8 cellular contexts compared by ENCODE assay signal in the genomic region with DNA sequence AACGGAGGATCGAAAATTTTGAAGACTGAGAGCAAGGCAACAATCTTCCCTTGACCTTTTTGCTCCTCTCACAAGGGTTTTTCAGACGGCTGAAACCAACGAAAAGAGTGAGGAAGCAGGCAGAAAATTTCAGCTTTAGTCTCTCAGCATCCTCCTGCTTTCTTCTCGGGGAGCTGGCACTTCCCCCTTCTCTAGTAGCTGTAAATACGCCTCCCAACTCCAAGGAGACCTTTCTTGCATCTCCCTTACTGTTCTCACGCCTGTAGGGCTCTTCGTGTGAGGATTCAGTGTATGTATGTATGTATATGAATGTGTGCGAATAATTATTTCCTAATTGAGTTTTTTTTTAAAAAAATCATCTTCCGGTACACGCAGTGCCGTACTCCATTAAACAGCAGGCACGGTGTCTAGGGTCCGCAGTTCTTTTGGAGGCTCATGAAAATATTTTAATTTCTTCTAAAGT.
DNase-seq lines count a peak whose midpoint lies in the region; ATAC-seq and TF ChIP-seq lines count a peak whose summit lies in the region.

No MANE protein-coding gene starts in this region.

- H3K4me1 Mint-ChIP-seq in activated T-helper 1 cell treated with anti-CD3 and anti-CD28 coated beads, Interleukin-12 subunit alpha, Interleukin-12 subunit beta, Interleukin-2, Interleukin-4 antibody, amounts not matched to agents 30 ng/mL and 10 ng/mL and 1 ng/mL, durations not matched to agents 14 hours and 24 hours and 36 hours (ENCODE audit: low read depth): peaks cover 58% of the 10 kb centered on the region

- no peak for TF ChIP-seq POLR2A in ovary (IDR thresholded peaks at IDR 0.05)

- 0 to 1% (median 1%) methylated on average over 14 of the region's 14 CpGs for WGBS in ovary, 3 donors

- TF ChIP-seq CTCF in ovary (IDR thresholded peaks at IDR 0.05): peak in 1 of 3 donors; percentile 16

- TF ChIP-seq EP300 in ovary (IDR thresholded peaks at IDR 0.05): no peak

- no peaks in the 10 kb centered on the region for H3K36me3 ChIP-seq in ovary

- H3K27ac ChIP-seq in ovary: peak overlapping the region; percentile 76 to 97

- peaks cover 2% of the 10 kb centered on the region for H3K4me1 ChIP-seq in ovary (ENCODE audit: insufficient read depth)

- intact Hi-C loops in activated T-helper 1 cell treated with anti-CD3 and anti-CD28 coated beads, Interleukin-12 subunit alpha, Interleukin-12 subunit beta, Interleukin-2, Interleukin-4 antibody, amounts not matched to agents 30 ng/mL and 10 ng/mL and 1 ng/mL, durations not matched to agents 14 hours and 24 hours and 36 hours (cut with micrococcal nuclease): loop anchor here (1.0 to 5.0 kb wide), 5 partner anchors 44 to 380 kb away; a partner anchor contains a TSS
- intact Hi-C loops in ovary (cut with DNase I): loop anchor here in 1 of 4 donors (10.0 kb wide), 1 partner anchor 422 kb away; a partner anchor contains a TSS

- peak overlapping the region; percentile 93 for H3K27ac Mint-ChIP-seq in activated T-helper 1 cell treated with anti-CD3 and anti-CD28 coated beads, Interleukin-12 subunit alpha, Interleukin-12 subunit beta, Interleukin-2, Interleukin-4 antibody, amounts not matched to agents 30 ng/mL and 10 ng/mL and 1 ng/mL, durations not matched to agents 14 hours and 24 hours and 36 hours

- H3K9me3 ChIP-seq in ovary: no peaks in the 10 kb centered on the region

- H3K36me3 Mint-ChIP-seq in activated T-helper 1 cell treated with anti-CD3 and anti-CD28 coated beads, Interleukin-12 subunit alpha, Interleukin-12 subunit beta, Interleukin-2, Interleukin-4 antibody, amounts not matched to agents 30 ng/mL and 10 ng/mL and 1 ng/mL, durations not matched to agents 14 hours and 24 hours and 36 hours (ENCODE audit: low read depth): peaks cover 4% of the 10 kb centered on the region

- ATAC-seq in GM21619 (IDR thresholded peaks at IDR 0.05; ENCODE audit: unreplicated experiment): peak; percentile 10

- H3K27me3 Mint-ChIP-seq in activated T-helper 1 cell treated with anti-CD3 and anti-CD28 coated beads, Interleukin-12 subunit alpha, Interleukin-12 subunit beta, Interleukin-2, Interleukin-4 antibody, amounts not matched to agents 30 ng/mL and 10 ng/mL and 1 ng/mL, durations not matched to agents 14 hours and 24 hours and 36 hours (ENCODE audit: insufficient read depth): no peaks in the 10 kb centered on the region

- peak overlapping the region; percentile 72 for H3K4me3 ChIP-seq in ovary

- no peaks in the 10 kb centered on the region for H3K27me3 ChIP-seq in ovary

- DNase-seq in DMS53 (lab: John Stamatoyannopoulos, UW): peak; percentile 74
- peak; percentile 40 for DNase-seq in NCI-H1694 treated with DMSO at 0.1 percent for 48 hours (lab: John Stamatoyannopoulos, UW)
- no peak for DNase-seq in activated T-helper 1 cell treated with anti-CD3 and anti-CD28 coated beads, Interleukin-12 subunit alpha, Interleukin-12 subunit beta, Interleukin-2, Interleukin-4 antibody, amounts not matched to agents 30 ng/mL and 10 ng/mL and 1 ng/mL, durations not matched to agents 14 hours and 24 hours and 36 hours (ENCODE audit: low spot score)
- peak; percentile 66 for DNase-seq in foreskin melanocyte
- DNase-seq in ovary: peak in 1 of 5 donors; percentile 47
- no peak for DNase-seq in SW 1271 (lab: John Stamatoyannopoulos, UW)
- DNase-seq in stimulated activated CD4-positive, alpha-beta T cell treated with anti-CD3 and anti-CD28 coated beads, Interleukin-2, amount 100 ng/mL, for 24 hours: no peak

- peak overlapping the region; percentile 85 for H3K4me3 Mint-ChIP-seq in activated T-helper 1 cell treated with anti-CD3 and anti-CD28 coated beads, Interleukin-12 subunit alpha, Interleukin-12 subunit beta, Interleukin-2, Interleukin-4 antibody, amounts not matched to agents 30 ng/mL and 10 ng/mL and 1 ng/mL, durations not matched to agents 14 hours and 24 hours and 36 hours

- no peaks in the 10 kb centered on the region for H3K9me3 Mint-ChIP-seq in activated T-helper 1 cell treated with anti-CD3 and anti-CD28 coated beads, Interleukin-12 subunit alpha, Interleukin-12 subunit beta, Interleukin-2, Interleukin-4 antibody, amounts not matched to agents 30 ng/mL and 10 ng/mL and 1 ng/mL, durations not matched to agents 14 hours and 24 hours and 36 hours

Comparison
In these comparisons a context has a peak if more than half of its experiments do, and no peak if none do; other contexts are left out.
1. DNase-seq: peak in DMS53 (single experiment), NCI-H1694 treated with DMSO at 0.1 percent for 48 hours (single experiment) and foreskin melanocyte (single experiment); none in activated T-helper 1 cell treated with anti-CD3 and anti-CD28 coated beads, Interleukin-12 subunit alpha, Interleukin-12 subunit beta, Interleukin-2, Interleukin-4 antibody, amounts not matched to agents 30 ng/mL and 10 ng/mL and 1 ng/mL, durations not matched to agents 14 hours and 24 hours and 36 hours (single experiment), SW 1271 (0 of 2) and stimulated activated CD4-positive, alpha-beta T cell treated with anti-CD3 and anti-CD28 coated beads, Interleukin-2, amount 100 ng/mL, for 24 hours (0 of 2).